Comparison of ENCODE assay signal across 17 cellular contexts in the genomic region with DNA sequence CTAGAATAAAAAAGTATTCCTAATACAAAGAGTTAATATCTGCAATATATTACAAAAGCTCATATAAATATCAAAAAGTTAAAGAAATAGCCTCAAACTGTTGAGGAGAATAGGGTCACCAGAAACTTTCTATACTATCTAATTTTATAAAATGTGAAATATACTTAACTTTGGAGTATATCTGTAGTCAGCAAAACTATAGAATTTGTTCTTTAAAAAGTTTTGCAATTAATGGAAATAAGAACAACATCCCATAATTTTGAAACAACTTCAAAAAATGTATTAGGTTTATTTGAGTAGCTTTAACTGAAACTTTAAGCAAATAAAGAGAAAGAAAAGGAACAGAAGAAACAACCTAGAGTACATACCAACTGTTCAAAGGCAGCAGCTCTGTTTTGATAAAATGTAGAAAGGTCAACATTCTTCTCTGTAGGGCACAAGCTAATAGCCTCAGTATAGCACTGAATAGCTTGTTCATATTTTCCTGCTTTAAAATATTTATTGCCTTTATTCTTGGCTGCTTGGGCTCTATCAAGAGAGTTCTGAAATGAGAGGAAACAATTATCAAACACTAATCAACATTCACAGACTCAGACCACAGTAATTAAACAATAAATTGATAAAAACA. TPM values are rescaled to one million over a fixed set of nuclear protein-coding genes. Genes with fewer than 3 reads are reported as not detected.
DNase-seq lines count a peak whose midpoint lies in the region; ATAC-seq, FAIRE-seq and TF ChIP-seq lines count a peak whose summit lies in the region.
"Had no signal": no experiment of that assay in that cellular context is flagged by ENCODE, and none has a peak within 500 bp of the region (broad histone marks: within the 10 kb centered on the region; RNA-seq: fewer than 3 reads in every experiment).

No MANE protein-coding gene starts in this region.

- H3K4me2 ChIP-seq in K562 (ENCODE audit: insufficient read depth, low read length), result no peak overlapping the region
- H3K4me2 ChIP-seq in smooth muscle cell, result no peak overlapping the region
- H3K4me2 ChIP-seq: BLaER1 treated with 17β-estradiol and CSF1 and Interleukin-3, amounts not matched to agents 10 nM and 100 nM had no signal

- H3K9me3 ChIP-seq in K562 (replicated peaks; ENCODE audit: control insufficient read depth, insufficient read depth, low read depth, low read length) (no peaks in the 10 kb centered on the region), smooth muscle cell (replicated peaks; ENCODE audit: low read depth) (peaks cover 8% of the 10 kb centered on the region), esophagus muscularis mucosa (peaks cover 0 to 8% (median 5%) of the 10 kb centered on the region in 4 donors)
- H3K9me3 ChIP-seq: ovary had no signal

- FAIRE-seq in K562 (lab: Jason Lieb, UNC), result no peak

- H3K4me1 ChIP-seq in K562 (replicated peaks in 1 of 2; ENCODE audit: control insufficient read depth in 2 of 2, insufficient read depth in 2 of 2, low read length in 2 of 2), result no peaks in the 10 kb centered on the region
- no peaks in the 10 kb centered on the region for H3K4me1 ChIP-seq in smooth muscle cell (ENCODE audit: low read depth)
- peaks cover 24 to 38% (median 34%) of the 10 kb centered on the region in 4 donors for H3K4me1 ChIP-seq in esophagus muscularis mucosa
- H3K4me1 ChIP-seq: BLaER1 treated with 17β-estradiol and CSF1 and Interleukin-3, amounts not matched to agents 10 nM and 100 nM; spleen had no signal

- H3K27me3 ChIP-seq in K562 (ENCODE audit: control insufficient read depth in 2 of 2, insufficient read depth in 2 of 2, low read length in 2 of 2) (no peaks in the 10 kb centered on the region), smooth muscle cell (ENCODE audit: low read depth) (no peaks in the 10 kb centered on the region), esophagus muscularis mucosa (no peaks in the 10 kb centered on the region)
- H3K27me3 ChIP-seq: BLaER1 treated with 17β-estradiol and CSF1 and Interleukin-3, amounts not matched to agents 10 nM and 100 nM; ovary; spleen; transverse colon had no signal

- ATAC-seq in K562 (no peak), HG03196 (IDR thresholded peaks at IDR 0.05; ENCODE audit: unreplicated experiment) (no peak)
- ATAC-seq: activated CD8-positive, alpha-beta T cell treated with anti-CD3 and anti-CD28 coated beads for 36 hours had no signal

- TF ChIP-seq POLR2A in K562 (conservative IDR thresholded peaks at IDR 0.05) (no peak), esophagus muscularis mucosa (IDR thresholded peaks at IDR 0.05; ENCODE audit: low read depth) (no peak)

- in situ Hi-C loops in K562 (cut with MboI), result no loop called here

- H3K4me3 ChIP-seq in K562 (no peak overlapping the region), smooth muscle cell (no peak overlapping the region), esophagus muscularis mucosa (no peak overlapping the region)
- H3K4me3 ChIP-seq: BLaER1 treated with 17β-estradiol and CSF1 and Interleukin-3, amounts not matched to agents 10 nM and 100 nM; ovary; spleen; transverse colon had no signal

- H3K27ac ChIP-seq in K562 (ENCODE audit: extremely low read depth, low read depth, low read length), result no peak overlapping the region
- peak overlapping the region; percentile 18 for H3K27ac ChIP-seq in smooth muscle cell (ENCODE audit: low read depth)
- no peak overlapping the region for H3K27ac ChIP-seq in caudate nucleus (ENCODE audit: low read depth, low read length)
- peak overlapping the region in 1 of 4 donors; percentile 5 for H3K27ac ChIP-seq in esophagus muscularis mucosa (replicated peaks in 1 of 4)
- H3K27ac ChIP-seq: BLaER1 treated with 17β-estradiol and CSF1 and Interleukin-3, amounts not matched to agents 10 nM and 100 nM; epithelial cell of prostate; ovary; spleen; transverse colon had no signal

- peaks cover 46% of the 10 kb centered on the region for H3K79me2 ChIP-seq in K562 (ENCODE audit: control insufficient read depth, insufficient read depth, low read length)
- H3K79me2 ChIP-seq in smooth muscle cell (ENCODE audit: low read depth), result peaks cover 63% of the 10 kb centered on the region

- H4K20me1 ChIP-seq in K562 (replicated peaks; ENCODE audit: control insufficient read depth, insufficient read depth, low read length), result no peaks in the 10 kb centered on the region
- H4K20me1 ChIP-seq in smooth muscle cell (ENCODE audit: low read depth), result peaks cover 39% of the 10 kb centered on the region

- CTCF ChIA-PET in K562 (lab: Yijun Ruan, JAX; ENCODE audit: low intra/inter-chr PET ratio), result no interaction called here

- POLR2A ChIA-PET in K562 (lab: Yijun Ruan, JAX), result interaction anchor here (0.8 to 2.6 kb wide), 2 partner anchors 12 to 15 kb away, joined by 3 to 18 read pairs; a partner anchor contains a TSS

- peaks cover 5% of the 10 kb centered on the region for H3F3A ChIP-seq in smooth muscle cell (ENCODE audit: low read depth)

- TF ChIP-seq EP300 in K562 (IDR thresholded peaks at IDR 0.05; ENCODE audit: low read length) (no peak), esophagus muscularis mucosa (IDR thresholded peaks at IDR 0.05) (no peak)

- H2AFZ ChIP-seq in K562 (ENCODE audit: low read depth, low read length), result no peak overlapping the region
- no peak overlapping the region for H2AFZ ChIP-seq in smooth muscle cell (ENCODE audit: low read depth)

- TF ChIP-seq CTCF in K562 (IDR thresholded peaks at IDR 0.05 in 2 of 3, conservative IDR thresholded peaks at IDR 0.05 in 1 of 3; ENCODE audit: insufficient read depth in 2 of 3, low read depth in 1 of 3, low read length in 3 of 3), result no peak
- no peak for TF ChIP-seq CTCF in smooth muscle cell (IDR thresholded peaks at IDR 0.05; ENCODE audit: borderline replicate concordance, insufficient read depth, poor library complexity, severe bottlenecking)
- no peak for TF ChIP-seq CTCF in esophagus muscularis mucosa (IDR thresholded peaks at IDR 0.05)

- no peak for TF ChIP-seq RAD21 in K562 (CRISPR knock-in tag; conservative IDR thresholded peaks at IDR 0.05 in 1 of 2, IDR thresholded peaks at IDR 0.05 in 1 of 2)

- intact Hi-C loops in K562 (cut with micrococcal nuclease) (no loop called here), esophagus muscularis mucosa (cut with DNase I) (no loop called here)

- DNase-seq in HuH-7 (ENCODE audit: low spot score), result peak; percentile 28
- DNase-seq in K562 (ENCODE audit: extremely low read depth in 1 of 4, low spot score in 3 of 4), result no peak
- peak; percentile 63 for DNase-seq in iris pigment epithelial cell (ENCODE audit: low read depth)
- DNase-seq in smooth muscle cell (lab: John Stamatoyannopoulos, UW; ENCODE audit: unreplicated experiment), result no peak
- DNase-seq in caudate nucleus (lab: John Stamatoyannopoulos, UW), result no peak
- no peak for DNase-seq in esophagus muscularis mucosa (ENCODE audit: extremely low spot score)
- DNase-seq: activated CD8-positive, alpha-beta T cell treated with anti-CD3 and anti-CD28 coated beads for 36 hours; amygdala; cortex of kidney; NCI-H2081; NCI-H524; ovary; spleen; transverse colon had no signal

- H3K9ac ChIP-seq in K562 (ENCODE audit: insufficient read depth in 1 of 2, low read depth in 2 of 2, low read length in 2 of 2), result no peak overlapping the region
- H3K9ac ChIP-seq in smooth muscle cell (ENCODE audit: low read depth), result no peak overlapping the region
- H3K9ac ChIP-seq: BLaER1 treated with 17β-estradiol and CSF1 and Interleukin-3, amounts not matched to agents 10 nM and 100 nM had no signal

- peaks cover 77% of the 10 kb centered on the region for H3K36me3 ChIP-seq in K562 (ENCODE audit: control insufficient read depth, insufficient read depth, low read length)
- H3K36me3 ChIP-seq in smooth muscle cell (ENCODE audit: low read depth), result peaks cover 37% of the 10 kb centered on the region
- peaks cover 9 to 37% (median 26%) of the 10 kb centered on the region in 4 donors for H3K36me3 ChIP-seq in esophagus muscularis mucosa
- H3K36me3 ChIP-seq: ovary had no signal

- H3K9me1 ChIP-seq in K562 (ENCODE audit: control insufficient read depth, insufficient read depth, low read length), result no peaks in the 10 kb centered on the region

- BruUV-seq in K562 (replicated peaks; lab: Mats Ljungman, UMichigan), result no TSS peak

RNA-seq across cellular contexts. Expression of a gene that starts 14.3 kb away (rescaled TPM):
- 17.0 and 37.0 TPM in 2 replicates for total RNA-seq in K562 (2011; cell fraction: chromatin; rRNA removed; ENCODE audit: low replicate concordance)
- 9.8 and 12.0 TPM in 2 replicates for total RNA-seq in K562 (2011; cell fraction: nucleolus; rRNA removed)
- total RNA-seq in K562 (2011; cell fraction: nucleoplasm; rRNA removed), result 21.0 and 32.6 TPM in 2 replicates
- total RNA-seq in K562 (2014; rRNA removed) (43.5 and 48.5 TPM in 2 replicates), K562 (2014; rRNA removed; fragmentation: Illumina TruSeq; extraction: Trizol) (75.6 and 87.7 TPM in 2 replicates), K562 (2015; rRNA removed; fragmentation: Illumina TruSeq; extraction: Trizol) (64.0 and 70.7 TPM in 2 replicates), K562 (2021) (54.9 and 55.1 TPM in 2 replicates), smooth muscle cell (53.7 and 75.8 TPM in 2 replicates), esophagus muscularis mucosa (10 to 100 TPM; 43.4 to 50.6 (median 46.4) TPM)
- polyA plus RNA-seq in K562 (2011; rRNA removed) (39.3 and 55.9 TPM in 2 replicates), K562 (2014; fragmentation: Illumina TruSeq; extraction: Trizol) (54.9 and 65.0 TPM in 2 replicates), K562 (2014; fragmentation: Nextera tagmentation; extraction: Ambion mirVana) (10 to 100 TPM; 17.5 to 22.3 TPM), K562 (2014; rRNA removed) (48.0 and 48.8 TPM in 2 replicates), smooth muscle cell (28.1 and 31.1 TPM in 2 replicates)
- polyA plus RNA-seq in K562 (2011; cell fraction: cytosol; rRNA removed), result 12.3 and 16.0 TPM in 2 replicates
- polyA plus RNA-seq in K562 (2011; cell fraction: nucleus; rRNA removed), result 7.8 and 9.3 TPM in 2 replicates
- polyA plus RNA-seq in K562 (2012), result 35.3 and 35.5 TPM in 2 replicates
- polyA minus RNA-seq in K562 (2011; rRNA and poly(A)+ RNA removed), result 82.0 and 88.8 TPM in 2 replicates
- polyA minus RNA-seq in K562 (2011; cell fraction: cytosol; rRNA and poly(A)+ RNA removed), result 31.5 and 37.6 TPM in 2 replicates
- 9.7 and 15.9 TPM in 2 replicates for polyA minus RNA-seq in K562 (2011; cell fraction: nucleus; rRNA and poly(A)+ RNA removed)

RNA-seq across cellular contexts. Expression of a gene that starts 14.8 kb away (rescaled TPM):
- total RNA-seq in K562 (2011; cell fraction: chromatin; rRNA removed; ENCODE audit: low replicate concordance), result 12.5 and 19.1 TPM in 2 replicates
- 12.8 and 13.6 TPM in 2 replicates for total RNA-seq in K562 (2011; cell fraction: nucleolus; rRNA removed)
- 15.6 and 22.5 TPM in 2 replicates for total RNA-seq in K562 (2011; cell fraction: nucleoplasm; rRNA removed)
- total RNA-seq in K562 (2014; rRNA removed) (3.3 and 4.5 TPM in 2 replicates), K562 (2014; rRNA removed; fragmentation: Illumina TruSeq; extraction: Trizol) (4.4 and 4.5 TPM in 2 replicates), K562 (2015; rRNA removed; fragmentation: Illumina TruSeq; extraction: Trizol) (3.9 and 5.2 TPM in 2 replicates), K562 (2021) (3.0 and 3.4 TPM in 2 replicates), smooth muscle cell (3.1 and 4.2 TPM in 2 replicates), esophagus muscularis mucosa (1 to 10 TPM; 1.8 to 3.7 (median 2.4) TPM)
- polyA plus RNA-seq in K562 (2011; rRNA removed) (3.1 and 4.3 TPM in 2 replicates), K562 (2014; fragmentation: Illumina TruSeq; extraction: Trizol) (3.6 and 4.8 TPM in 2 replicates), K562 (2014; fragmentation: Nextera tagmentation; extraction: Ambion mirVana) (1 to 10 TPM; 1.9 to 4.9 TPM), K562 (2014; rRNA removed) (3.4 and 3.9 TPM in 2 replicates), smooth muscle cell (4.3 and 6.3 TPM in 2 replicates)
- polyA plus RNA-seq in K562 (2011; cell fraction: cytosol; rRNA removed), result 2.4 and 4.8 TPM in 2 replicates
- polyA plus RNA-seq in K562 (2011; cell fraction: nucleus; rRNA removed), result 5.0 and 5.6 TPM in 2 replicates
- polyA plus RNA-seq in K562 (2012), result 3.2 and 3.7 TPM in 2 replicates
- polyA minus RNA-seq in K562 (2011; rRNA and poly(A)+ RNA removed), result 13.5 and 14.6 TPM in 2 replicates
- polyA minus RNA-seq in K562 (2011; cell fraction: cytosol; rRNA and poly(A)+ RNA removed), result 2.4 and 3.4 TPM in 2 replicates
- polyA minus RNA-seq in K562 (2011; cell fraction: nucleus; rRNA and poly(A)+ RNA removed), result 11.8 and 22.1 TPM in 2 replicates

RNA-seq across cellular contexts. Expression of a gene that starts 52.0 kb away (rescaled TPM):
- total RNA-seq in K562 (2011; cell fraction: chromatin; rRNA removed; ENCODE audit: low replicate concordance), result 21.7 and 43.7 TPM in 2 replicates
- 13.4 and 13.7 TPM in 2 replicates for total RNA-seq in K562 (2011; cell fraction: nucleolus; rRNA removed)
- total RNA-seq in K562 (2011; cell fraction: nucleoplasm; rRNA removed), result 22.8 and 32.7 TPM in 2 replicates
- total RNA-seq in K562 (2014; rRNA removed), result 10.9 and 11.4 TPM in 2 replicates
- 21.5 and 24.8 TPM in 2 replicates for total RNA-seq in K562 (2014; rRNA removed; fragmentation: Illumina TruSeq; extraction: Trizol)
- 18.8 and 19.1 TPM in 2 replicates for total RNA-seq in K562 (2015; rRNA removed; fragmentation: Illumina TruSeq; extraction: Trizol)
- 22.1 and 24.9 TPM in 2 replicates for total RNA-seq in K562 (2021)
- polyA plus RNA-seq in K562 (2011; rRNA removed), result 36.3 and 49.5 TPM in 2 replicates
- polyA plus RNA-seq in K562 (2011; cell fraction: cytosol; rRNA removed), result 9.1 and 17.4 TPM in 2 replicates
- polyA plus RNA-seq in K562 (2011; cell fraction: nucleus; rRNA removed), result 64.7 and 73.1 TPM in 2 replicates
- 28.7 and 29.5 TPM in 2 replicates for polyA plus RNA-seq in K562 (2012)
- 16.6 and 17.0 TPM in 2 replicates for polyA plus RNA-seq in K562 (2014; fragmentation: Illumina TruSeq; extraction: Trizol)
- 10 to 100 TPM; 59.9 to 62.2 TPM for polyA plus RNA-seq in K562 (2014; fragmentation: Nextera tagmentation; extraction: Ambion mirVana)
- polyA plus RNA-seq in K562 (2014; rRNA removed), result 26.7 and 26.9 TPM in 2 replicates
- polyA minus RNA-seq in K562 (2011; rRNA and poly(A)+ RNA removed), result 14.1 and 16.0 TPM in 2 replicates
- polyA minus RNA-seq in K562 (2011; cell fraction: cytosol; rRNA and poly(A)+ RNA removed), result 6.1 and 6.9 TPM in 2 replicates
- polyA minus RNA-seq in K562 (2011; cell fraction: nucleus; rRNA and poly(A)+ RNA removed), result 12.4 and 14.8 TPM in 2 replicates
- 16.5 and 21.5 TPM in 2 replicates for total RNA-seq in smooth muscle cell
- 46.5 and 52.3 TPM in 2 replicates for polyA plus RNA-seq in smooth muscle cell
- 10 to 100 TPM; 15.6 to 34.1 (median 18.5) TPM for total RNA-seq in esophagus muscularis mucosa

Comparison
In these comparisons a context has a peak if more than half of its experiments do, and no peak if none do; other contexts are left out.
1. DNase-seq: peak in HuH-7 (single experiment) and iris pigment epithelial cell (single experiment); none in K562 (0 of 4), smooth muscle cell (single experiment), caudate nucleus (0 of 61) and esophagus muscularis mucosa (single experiment).